ENCODE assay signal across 12 cellular contexts in genomic region chr2:222884114-222884764, GRCh38. TPM values are rescaled to one million over a fixed set of nuclear protein-coding genes. Genes with fewer than 3 reads are reported as not detected.
DNase-seq lines count a peak whose midpoint lies in the region; ATAC-seq and TF ChIP-seq lines count a peak whose summit lies in the region.
"Had no signal": no experiment of that assay in that cellular context is flagged by ENCODE, and none has a peak within 500 bp of the region (broad histone marks: within the 10 kb centered on the region; RNA-seq: fewer than 3 reads in every experiment).

No MANE protein-coding gene starts in this region.

- H3K4me1 ChIP-seq in GM23248 (ENCODE audit: insufficient read depth) (peaks cover 31% of the 10 kb centered on the region), left ventricle myocardium inferior (peaks cover 80% of the 10 kb centered on the region), prostate gland (replicated peaks) (peaks cover 16% of the 10 kb centered on the region), upper lobe of right lung (peaks cover 24% of the 10 kb centered on the region)

- in situ Hi-C loops in GM23248 (cut with MboI), result no loop called here

- H3K79me2 ChIP-seq in GM23248 (ENCODE audit: insufficient read depth), result peaks cover 99% of the 10 kb centered on the region

- peaks cover 12% of the 10 kb centered on the region for H4K20me1 ChIP-seq in GM23248 (ENCODE audit: insufficient read depth)

- no peaks in the 10 kb centered on the region for H3K36me3 ChIP-seq in GM23248 (ENCODE audit: low read depth)
- H3K36me3 ChIP-seq in WERI-Rb-1, result no peaks in the 10 kb centered on the region
- H3K36me3 ChIP-seq in left ventricle myocardium inferior, result no peaks in the 10 kb centered on the region
- H3K36me3 ChIP-seq in prostate gland, result no peaks in the 10 kb centered on the region
- H3K36me3 ChIP-seq in upper lobe of right lung, result no peaks in the 10 kb centered on the region

- H3F3A ChIP-seq in GM23248 (ENCODE audit: insufficient read depth), result peaks cover 17% of the 10 kb centered on the region

- peaks cover 3% of the 10 kb centered on the region for H3K27me3 Mint-ChIP-seq in endothelial cell (ENCODE audit: unreplicated experiment)
- H3K27me3 Mint-ChIP-seq: B cell had no signal

- H3K4me3 Mint-ChIP-seq in endothelial cell (ENCODE audit: unreplicated experiment), result no peak overlapping the region
- H3K4me3 Mint-ChIP-seq: activated naive CD4-positive, alpha-beta T cell treated with anti-CD3 and anti-CD28 coated beads for 36 hours; B cell had no signal

- H3K27ac Mint-ChIP-seq in endothelial cell (ENCODE audit: unreplicated experiment), result no peak overlapping the region
- H3K27ac Mint-ChIP-seq: activated naive CD4-positive, alpha-beta T cell treated with anti-CD3 and anti-CD28 coated beads for 36 hours; B cell had no signal

- DNase-seq in GM23248, result peak; percentile 25
- DNase-seq in WERI-Rb-1, result peak; percentile 10
- no peak for DNase-seq in left ventricle myocardium inferior
- no peak for DNase-seq in prostate gland (ENCODE audit: low spot score)
- DNase-seq in upper lobe of right lung, result no peak
- DNase-seq in HuH-7 (ENCODE audit: low spot score), result no peak
- no peak for DNase-seq in NCI-H1436 (lab: John Stamatoyannopoulos, UW)
- DNase-seq in endothelial cell (ENCODE audit: low spot score), result no peak
- DNase-seq: activated naive CD4-positive, alpha-beta T cell treated with anti-CD3 and anti-CD28 coated beads for 36 hours; DMS53; NCI-H1092 had no signal

- H3K9me3 Mint-ChIP-seq in endothelial cell (ENCODE audit: unreplicated experiment), result no peaks in the 10 kb centered on the region
- H3K9me3 Mint-ChIP-seq: activated naive CD4-positive, alpha-beta T cell treated with anti-CD3 and anti-CD28 coated beads for 36 hours had no signal

- peak overlapping the region; percentile 23 for H3K4me2 ChIP-seq in GM23248 (ENCODE audit: unreplicated experiment)

- TF ChIP-seq POLR2A in prostate gland (IDR thresholded peaks at IDR 0.05), result no peak

- no peak for ATAC-seq in upper lobe of right lung

- TF ChIP-seq CTCF in WERI-Rb-1 (IDR thresholded peaks at IDR 0.05; ENCODE audit: low read depth, low read length) (no peak), left ventricle myocardium inferior (IDR thresholded peaks at IDR 0.05; ENCODE audit: borderline replicate concordance) (no peak), prostate gland (IDR thresholded peaks at IDR 0.05) (no peak), upper lobe of right lung (IDR thresholded peaks at IDR 0.05) (no peak), endothelial cell (IDR thresholded peaks at IDR 0.05; ENCODE audit: unreplicated experiment) (no peak)

- H3K9ac ChIP-seq in GM23248, result no peak overlapping the region

- H3K4me1 Mint-ChIP-seq in endothelial cell (ENCODE audit: unreplicated experiment), result peaks cover 44% of the 10 kb centered on the region

- 43 to 47% methylated on average over 2 of the region's 2 CpGs for WGBS in GM23248 (ENCODE audit: low coverage in 1 of 2, low lambda C conversion rate in 2 of 2, missing lambda C conversion rate in 2 of 2), 2 experiments
- 8% methylated on average over 2 of the region's 2 CpGs for WGBS in prostate gland

- H3K36me3 Mint-ChIP-seq in endothelial cell (ENCODE audit: low read depth, unreplicated experiment), result no peaks in the 10 kb centered on the region

- H3K4me3 ChIP-seq in GM23248, result no peak overlapping the region
- H3K4me3 ChIP-seq in WERI-Rb-1 (ENCODE audit: low read depth, low read length), result no peak overlapping the region
- peak overlapping the region; percentile 1 for H3K4me3 ChIP-seq in left ventricle myocardium inferior
- no peak overlapping the region for H3K4me3 ChIP-seq in prostate gland
- no peak overlapping the region for H3K4me3 ChIP-seq in upper lobe of right lung

- H3K9me2 ChIP-seq in GM23248 (ENCODE audit: insufficient read depth), result no peaks in the 10 kb centered on the region

- no peak overlapping the region for H2AFZ ChIP-seq in GM23248

- no peak overlapping the region for H3K27ac ChIP-seq in GM23248
- H3K27ac ChIP-seq in WERI-Rb-1, result no peak overlapping the region
- H3K27ac ChIP-seq in left ventricle myocardium inferior (replicated peaks), result peak overlapping the region; percentile 60
- peak overlapping the region; percentile 5 to 11 for H3K27ac ChIP-seq in prostate gland
- H3K27ac ChIP-seq in upper lobe of right lung, result no peak overlapping the region

- H3K27me3 ChIP-seq in GM23248 (replicated peaks; ENCODE audit: insufficient read depth) (no peaks in the 10 kb centered on the region), WERI-Rb-1 (ENCODE audit: insufficient read depth, low read depth, severe bottlenecking) (no peaks in the 10 kb centered on the region), left ventricle myocardium inferior (ENCODE audit: low read depth) (no peaks in the 10 kb centered on the region), prostate gland (replicated peaks; ENCODE audit: insufficient read depth) (no peaks in the 10 kb centered on the region), upper lobe of right lung (no peaks in the 10 kb centered on the region)

- intact Hi-C loops in left ventricle myocardium inferior (cut with micrococcal nuclease), result no loop called here
- intact Hi-C loops in prostate gland (cut with DNase I), result no loop called here
- intact Hi-C loops in upper lobe of right lung (cut with DNase I), result no loop called here

- H3K9me3 ChIP-seq in GM23248 (ENCODE audit: low read depth) (no peaks in the 10 kb centered on the region), WERI-Rb-1 (ENCODE audit: severe bottlenecking) (no peaks in the 10 kb centered on the region), left ventricle myocardium inferior (replicated peaks) (no peaks in the 10 kb centered on the region), prostate gland (no peaks in the 10 kb centered on the region), upper lobe of right lung (no peaks in the 10 kb centered on the region)

RNA-seq across cellular contexts. Expression of gene ACSL3, which starts 23.4 kb away (rescaled TPM):
- total RNA-seq in GM23248 (2014; rRNA removed; shearing (Covaris generic)), result 61.5 and 66.5 TPM in 2 replicates
- 47.1 and 48.6 TPM in 2 replicates for polyA plus RNA-seq in GM23248 (2016; fragmentation: Nextera tagmentation; extraction: Ambion mirVana)
- 50.1 TPM for total RNA-seq in left ventricle myocardium inferior
- total RNA-seq in prostate gland, result 100 to 1,000 TPM in 1 of 2 donors, 10 to 100 TPM in 1; 77.1 to 124 TPM
- 91.5 TPM for total RNA-seq in upper lobe of right lung
- 163 TPM for total RNA-seq in endothelial cell (ENCODE audit: unreplicated experiment)

Comparison
In these comparisons a context has a peak if more than half of its experiments do, and no peak if none do; other contexts are left out.
1. DNase-seq: peak in GM23248 (single experiment) and WERI-Rb-1 (single experiment); none in left ventricle myocardium inferior (single experiment), prostate gland (single experiment), upper lobe of right lung (single experiment), HuH-7 (single experiment), NCI-H1436 (single experiment) and endothelial cell (single experiment).
2. H3K27ac ChIP-seq: peak in left ventricle myocardium inferior (single experiment) and prostate gland (2 of 2); none in GM23248 (single experiment), WERI-Rb-1 (single experiment) and upper lobe of right lung (single experiment).